ENCODE assay signal across 21 cellular contexts in genomic region chr2:62109554-62109953, GRCh38.
A peak's percentile ranks its signal among the peaks of the same experiment; 100 is the strongest.
DNase-seq lines count a peak whose midpoint lies in the region; ATAC-seq and TF ChIP-seq lines count a peak whose summit lies in the region.
"Had no signal": no experiment of that assay in that cellular context is flagged by ENCODE, and none has a peak within 500 bp of the region (broad histone marks: within the 10 kb centered on the region; RNA-seq: fewer than 3 reads in every experiment).

No MANE protein-coding gene starts in this region.

- CTCF ChIA-PET in HEK293 (lab: Yijun Ruan, JAX) = no interaction called here

- no peak overlapping the region for H3K4me3 ChIP-seq in HEK293 (ENCODE audit: low read depth, low read length)
- H3K4me3 ChIP-seq in hepatocyte = no peak overlapping the region
- H3K4me3 ChIP-seq: A549, GM23248 had no signal

- WGBS in hepatocyte (ENCODE audit: low lambda C conversion rate, missing lambda C conversion rate) = 87% methylated on average over 2 of the region's 2 CpGs

- H3K4me1 ChIP-seq in HEK293 (ENCODE audit: control insufficient read depth, insufficient read depth, low read length) = peaks cover 31% of the 10 kb centered on the region
- H3K4me1 ChIP-seq in hepatocyte (ENCODE audit: insufficient read depth) = peaks cover 33% of the 10 kb centered on the region
- H3K4me1 ChIP-seq: A549 had no signal

- H3K36me3 ChIP-seq in HEK293 (ENCODE audit: control insufficient read depth in 2 of 2, insufficient read depth in 1 of 2, low read length in 2 of 2) = no peaks in the 10 kb centered on the region; a peak in 1 of 3 replicates
- H3K36me3 ChIP-seq in hepatocyte (replicated peaks; ENCODE audit: insufficient read depth, low read depth) = no peaks in the 10 kb centered on the region

- H2AFZ ChIP-seq in hepatocyte = no peak overlapping the region
- H2AFZ ChIP-seq: GM23248 had no signal

- no peaks in the 10 kb centered on the region for H3K27me3 ChIP-seq in hepatocyte

- POLR2A ChIA-PET in HEK293 (lab: Yijun Ruan, JAX) = interaction anchor here (1.3 kb wide), 1 partner anchor 10 kb away, joined by 3 read pairs; no protein-coding TSS in a partner anchor

- H3K4me3 Mint-ChIP-seq in type B pancreatic cell = no peak overlapping the region
- H3K4me3 Mint-ChIP-seq: CD4-positive, alpha-beta memory T cell had no signal

- no peaks in the 10 kb centered on the region for H3K36me3 Mint-ChIP-seq in type B pancreatic cell

- H3K79me2 ChIP-seq in hepatocyte = no peaks in the 10 kb centered on the region

- DNase-seq in OCI-M1 (lab: John Stamatoyannopoulos, UW) (peak; percentile 12), hepatocyte (ENCODE audit: low spot score) (no peak), type B pancreatic cell (ENCODE audit: extremely low spot score, unreplicated experiment) (no peak)
- DNase-seq in activated naive CD4-positive, alpha-beta T cell treated with anti-CD3 and anti-CD28 coated beads, Interleukin-2, amount 50 U/mL, for 16 hours = no peak
- DNase-seq: 8988T; ACHN; AML-193; C1 segment of cervical spinal cord; Calu3; CD4-positive, alpha-beta memory T cell; COR-L47; DMS53; DMS79 treated with DMSO at 0.1 percent for 48 hours; GF-D8; GM23248; H7; HCEC 1CT had no signal

- H3K27me3 Mint-ChIP-seq in type B pancreatic cell = no peaks in the 10 kb centered on the region
- H3K27me3 Mint-ChIP-seq: CD4-positive, alpha-beta memory T cell had no signal

- no peak overlapping the region for H3K27ac ChIP-seq in HEK293 (ENCODE audit: extremely low read depth, low read depth, low read length)
- no peak overlapping the region for H3K27ac ChIP-seq in hepatocyte
- H3K27ac ChIP-seq: A549, GM23248 had no signal

- H3K4me2 ChIP-seq in hepatocyte = peak overlapping the region; percentile 52
- H3K4me2 ChIP-seq: A549 had no signal

- ATAC-seq in GM18870 (IDR thresholded peaks at IDR 0.05; ENCODE audit: unreplicated experiment) = no peak
- ATAC-seq in GM21576 (IDR thresholded peaks at IDR 0.05; ENCODE audit: unreplicated experiment) = no peak
- ATAC-seq: A549 had no signal

- TF ChIP-seq CTCF in HEK293 (tag by site-specific recombination; IDR thresholded peaks at IDR 0.05) (no peak), hepatocyte (IDR thresholded peaks at IDR 0.05; ENCODE audit: poor library complexity) (no peak), type B pancreatic cell (conservative IDR thresholded peaks at IDR 0.05) (no peak)

- H3K9me3 Mint-ChIP-seq in type B pancreatic cell = no peaks in the 10 kb centered on the region
- H3K9me3 Mint-ChIP-seq: CD4-positive, alpha-beta memory T cell had no signal

- peaks cover 33% of the 10 kb centered on the region for H3K4me1 Mint-ChIP-seq in type B pancreatic cell (ENCODE audit: unreplicated experiment)
- H3K4me1 Mint-ChIP-seq: CD4-positive, alpha-beta memory T cell had no signal

- no peaks in the 10 kb centered on the region for H4K20me1 ChIP-seq in hepatocyte (ENCODE audit: insufficient read depth, poor library complexity, severe bottlenecking)

- H3K27ac Mint-ChIP-seq in type B pancreatic cell = peak overlapping the region; percentile 3
- H3K27ac Mint-ChIP-seq: CD4-positive, alpha-beta memory T cell had no signal

- no peaks in the 10 kb centered on the region for H3K9me2 ChIP-seq in hepatocyte (replicated peaks; ENCODE audit: insufficient read depth)

- H3K9me3 ChIP-seq in HEK293 (ENCODE audit: control insufficient read depth, insufficient read depth, low read depth, low read length) (no peaks in the 10 kb centered on the region), hepatocyte (ENCODE audit: low read depth) (no peaks in the 10 kb centered on the region)
- H3K9me3 ChIP-seq: A549 had no signal

TF ChIP-seq in HEK293, 187 proteins besides CTCF, POLR2A, EP300 and RAD21 (continues in another document):
- TF ChIP-seq PRDM2 (tag by site-specific recombination; IDR thresholded peaks at IDR 0.05; ENCODE audit: borderline replicate concordance) = no peak
- no peak for TF ChIP-seq REST (tag by site-specific recombination; IDR thresholded peaks at IDR 0.05)
- peak; percentile 67; the same call in 1 of the 2 replicates for TF ChIP-seq ATF2 (tag by site-specific recombination; IDR thresholded peaks at IDR 0.05; ENCODE audit: low read depth)
- peak; percentile 11; the same call in 1 of the 2 replicates for TF ChIP-seq ZNF366 (tag by site-specific recombination; conservative IDR thresholded peaks at IDR 0.05)
